ENCODE assay signal across 16 cellular contexts in genomic region chr9:72772641-72773040, GRCh38.
"Had no signal": no experiment of that assay in that cellular context is flagged by ENCODE, and none has a peak within 500 bp of the region (broad histone marks: within the 10 kb centered on the region; RNA-seq: fewer than 3 reads in every experiment).

No MANE protein-coding gene starts in this region.

- H3K9me3 ChIP-seq: left lung, tibial nerve, uterus had no signal

- ATAC-seq: activated T-cell treated with anti-CD3 and anti-CD28 coated beads, Interleukin-2, amount 50 U/mL, for 72 hours; left lung had no signal

- H3K4me2 ChIP-seq: neural progenitor cell had no signal

- DNase-seq: activated CD4-positive, alpha-beta T cell treated with anti-CD3 and anti-CD28 coated beads, Interleukin-2, amount 50 U/mL, for 4 hours; activated CD4-positive, CD25-positive, alpha-beta regulatory T cell treated with anti-CD3 and anti-CD28 coated beads, Interleukin-2, amount 50 U/mL, for 72 hours; activated effector memory CD4-positive, alpha-beta T cell treated with anti-CD3 and anti-CD28 coated beads, Interleukin-2, amount 50 U/mL, for 16 hours; activated naive CD4-positive, alpha-beta T cell treated with anti-CD3 and anti-CD28 coated beads, Interleukin-2, amount 50 U/mL, for 16 hours; activated T-cell treated with anti-CD3 and anti-CD28 coated beads, Interleukin-2, amount 50 U/mL, for 72 hours; dorsolateral prefrontal cortex; left lung; naive B cell; stimulated activated CD4-positive, alpha-beta T cell treated with anti-CD3 and anti-CD28 coated beads, Interleukin-15, amount 100 ng/mL, for 24 hours; stimulated activated CD4-positive, alpha-beta T cell treated with anti-CD3 and anti-CD28 coated beads, Interleukin-2, amount 100 ng/mL, for 48 hours; T-helper 2 cell; uterus had no signal

- H2AFZ ChIP-seq: neural progenitor cell had no signal

- H3K27ac ChIP-seq: dorsolateral prefrontal cortex, left lung, neural progenitor cell, tibial nerve, uterus, VCaP had no signal

- H3K27me3 ChIP-seq: dorsolateral prefrontal cortex, left lung, neural progenitor cell, tibial nerve, uterus had no signal

- H3K4me3 ChIP-seq: dorsolateral prefrontal cortex, left lung, neural progenitor cell, tibial nerve, uterus had no signal

- FAIRE-seq: frontal cortex had no signal

- H3K9ac ChIP-seq: neural progenitor cell had no signal

- H3K4me1 ChIP-seq: left lung, tibial nerve, uterus had no signal

- H3K36me3 ChIP-seq: left lung, neural progenitor cell, tibial nerve, uterus had no signal
